2 cellular contexts compared by ENCODE assay signal in the genomic region with DNA sequence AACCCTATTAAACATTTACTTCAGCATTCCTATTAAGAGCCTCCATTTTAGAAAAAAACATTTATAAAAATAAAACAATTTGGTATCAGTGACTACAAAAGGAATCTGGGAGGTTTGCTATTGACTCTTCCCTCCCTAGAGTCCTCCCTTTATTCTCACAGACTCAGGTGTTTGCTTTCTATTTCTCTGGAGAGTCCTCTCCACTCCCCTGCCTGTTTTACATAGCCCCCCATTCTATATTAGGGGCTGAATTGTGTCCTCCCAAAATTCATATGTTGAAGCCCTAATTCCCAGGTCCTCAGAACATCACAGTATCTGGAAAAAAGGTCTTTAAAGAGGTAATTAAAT.
TF ChIP-seq lines count a peak whose summit lies in the region.

No MANE protein-coding gene starts in this region.

TF ChIP-seq in SK-N-SH, 30 proteins besides CTCF, POLR2A, EP300 and RAD21 (continued from another document):
- TF ChIP-seq, protein P1, sequence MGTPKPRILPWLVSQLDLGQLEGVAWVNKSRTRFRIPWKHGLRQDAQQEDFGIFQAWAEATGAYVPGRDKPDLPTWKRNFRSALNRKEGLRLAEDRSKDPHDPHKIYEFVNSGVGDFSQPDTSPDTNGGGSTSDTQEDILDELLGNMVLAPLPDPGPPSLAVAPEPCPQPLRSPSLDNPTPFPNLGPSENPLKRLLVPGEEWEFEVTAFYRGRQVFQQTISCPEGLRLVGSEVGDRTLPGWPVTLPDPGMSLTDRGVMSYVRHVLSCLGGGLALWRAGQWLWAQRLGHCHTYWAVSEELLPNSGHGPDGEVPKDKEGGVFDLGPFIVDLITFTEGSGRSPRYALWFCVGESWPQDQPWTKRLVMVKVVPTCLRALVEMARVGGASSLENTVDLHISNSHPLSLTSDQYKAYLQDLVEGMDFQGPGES (IDR thresholded peaks at IDR 0.05; ENCODE audit: low read depth, low read length) = no peak
- TF ChIP-seq, protein P2, sequence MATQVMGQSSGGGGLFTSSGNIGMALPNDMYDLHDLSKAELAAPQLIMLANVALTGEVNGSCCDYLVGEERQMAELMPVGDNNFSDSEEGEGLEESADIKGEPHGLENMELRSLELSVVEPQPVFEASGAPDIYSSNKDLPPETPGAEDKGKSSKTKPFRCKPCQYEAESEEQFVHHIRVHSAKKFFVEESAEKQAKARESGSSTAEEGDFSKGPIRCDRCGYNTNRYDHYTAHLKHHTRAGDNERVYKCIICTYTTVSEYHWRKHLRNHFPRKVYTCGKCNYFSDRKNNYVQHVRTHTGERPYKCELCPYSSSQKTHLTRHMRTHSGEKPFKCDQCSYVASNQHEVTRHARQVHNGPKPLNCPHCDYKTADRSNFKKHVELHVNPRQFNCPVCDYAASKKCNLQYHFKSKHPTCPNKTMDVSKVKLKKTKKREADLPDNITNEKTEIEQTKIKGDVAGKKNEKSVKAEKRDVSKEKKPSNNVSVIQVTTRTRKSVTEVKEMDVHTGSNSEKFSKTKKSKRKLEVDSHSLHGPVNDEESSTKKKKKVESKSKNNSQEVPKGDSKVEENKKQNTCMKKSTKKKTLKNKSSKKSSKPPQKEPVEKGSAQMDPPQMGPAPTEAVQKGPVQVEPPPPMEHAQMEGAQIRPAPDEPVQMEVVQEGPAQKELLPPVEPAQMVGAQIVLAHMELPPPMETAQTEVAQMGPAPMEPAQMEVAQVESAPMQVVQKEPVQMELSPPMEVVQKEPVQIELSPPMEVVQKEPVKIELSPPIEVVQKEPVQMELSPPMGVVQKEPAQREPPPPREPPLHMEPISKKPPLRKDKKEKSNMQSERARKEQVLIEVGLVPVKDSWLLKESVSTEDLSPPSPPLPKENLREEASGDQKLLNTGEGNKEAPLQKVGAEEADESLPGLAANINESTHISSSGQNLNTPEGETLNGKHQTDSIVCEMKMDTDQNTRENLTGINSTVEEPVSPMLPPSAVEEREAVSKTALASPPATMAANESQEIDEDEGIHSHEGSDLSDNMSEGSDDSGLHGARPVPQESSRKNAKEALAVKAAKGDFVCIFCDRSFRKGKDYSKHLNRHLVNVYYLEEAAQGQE (IDR thresholded peaks at IDR 0.05; ENCODE audit: low read depth, low read length) = no peak
- TF ChIP-seq TCF12 (IDR thresholded peaks at IDR 0.05) (no peak), MEF2A (IDR thresholded peaks at IDR 0.05; ENCODE audit: borderline replicate concordance, low read depth) (no peak), JUND (IDR thresholded peaks at IDR 0.05) (no peak), RFX5 (IDR thresholded peaks at IDR 0.05; ENCODE audit: low read length) (no peak)

TF ChIP-seq in SK-N-SH treated with all-trans-retinoic acid at 6 μM for 48 hours, 23 proteins besides CTCF, POLR2A, EP300 and RAD21 (continued from another document):
- TF ChIP-seq, protein P3, sequence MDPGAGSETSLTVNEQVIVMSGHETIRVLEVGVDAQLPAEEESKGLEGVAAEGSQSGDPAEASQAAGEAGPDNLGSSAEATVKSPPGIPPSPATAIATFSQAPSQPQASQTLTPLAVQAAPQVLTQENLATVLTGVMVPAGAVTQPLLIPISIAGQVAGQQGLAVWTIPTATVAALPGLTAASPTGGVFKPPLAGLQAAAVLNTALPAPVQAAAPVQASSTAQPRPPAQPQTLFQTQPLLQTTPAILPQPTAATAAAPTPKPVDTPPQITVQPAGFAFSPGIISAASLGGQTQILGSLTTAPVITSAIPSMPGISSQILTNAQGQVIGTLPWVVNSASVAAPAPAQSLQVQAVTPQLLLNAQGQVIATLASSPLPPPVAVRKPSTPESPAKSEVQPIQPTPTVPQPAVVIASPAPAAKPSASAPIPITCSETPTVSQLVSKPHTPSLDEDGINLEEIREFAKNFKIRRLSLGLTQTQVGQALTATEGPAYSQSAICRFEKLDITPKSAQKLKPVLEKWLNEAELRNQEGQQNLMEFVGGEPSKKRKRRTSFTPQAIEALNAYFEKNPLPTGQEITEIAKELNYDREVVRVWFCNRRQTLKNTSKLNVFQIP (CRISPR knock-in tag; IDR thresholded peaks at IDR 0.05; ENCODE audit: borderline replicate concordance, low read depth) = no peak; the same call in 1 of the 2 replicates
TF ChIP-seq in SK-N-SH treated with all-trans-retinoic acid at 6 μM for 48 hours: peak in this region for 0.
